In genomic region chr9:134049772-134050588, GRCh38 we compare ENCODE assay signal across 19 cellular contexts. TPM values are rescaled to one million over a fixed set of nuclear protein-coding genes. Genes with fewer than 3 reads are reported as not detected.
A peak's percentile ranks its signal among the peaks of the same experiment; 100 is the strongest.
DNase-seq lines count a peak whose midpoint lies in the region; ATAC-seq, FAIRE-seq and TF ChIP-seq lines count a peak whose summit lies in the region.
"Had no signal": no experiment of that assay in that cellular context is flagged by ENCODE, and none has a peak within 500 bp of the region (broad histone marks: within the 10 kb centered on the region; RNA-seq: fewer than 3 reads in every experiment).

No MANE protein-coding gene starts in this region.

- H3K9me3 Mint-ChIP-seq in glutamatergic neuron (ENCODE audit: unreplicated experiment), result peaks cover 6% of the 10 kb centered on the region

- H3K9ac ChIP-seq in colonic mucosa (ENCODE audit: low read depth in 2 of 2, low read length in 2 of 2), result no peak overlapping the region
- H3K9ac ChIP-seq: KMS-11 had no signal

- intact Hi-C loops in colonic mucosa (cut with DNase I), result no loop called here
- intact Hi-C loops in left colon (cut with DNase I, micrococcal nuclease), result no loop called here

- no peak overlapping the region for H3K4me3 ChIP-seq in colonic mucosa
- no peak overlapping the region for H3K4me3 ChIP-seq in small intestine (ENCODE audit: low read depth in 1 of 2, low read length in 2 of 2)
- H3K4me3 ChIP-seq: A549, GM12878, Peyer's patch had no signal

- H3K36me3 ChIP-seq in colonic mucosa (peaks cover 10% of the 10 kb centered on the region), small intestine (ENCODE audit: control insufficient read depth in 2 of 2, insufficient read depth in 2 of 2, low read length in 2 of 2) (peaks cover 1 to 17% of the 10 kb centered on the region in 2 donors)

- H3K4me1 ChIP-seq in colonic mucosa, result no peaks in the 10 kb centered on the region
- peaks cover 0 to 7% of the 10 kb centered on the region in 2 donors for H3K4me1 ChIP-seq in small intestine (ENCODE audit: control insufficient read depth in 2 of 2, insufficient read depth in 1 of 2, low read depth in 1 of 2, low read length in 1 of 2)
- H3K4me1 ChIP-seq: A549 had no signal

- H3K4me3 Mint-ChIP-seq in glutamatergic neuron (ENCODE audit: unreplicated experiment), result no peak overlapping the region

- peaks cover 4% of the 10 kb centered on the region for H3K27me3 Mint-ChIP-seq in glutamatergic neuron (ENCODE audit: unreplicated experiment)

- ATAC-seq in left colon (peak; percentile 81), GM21360 (IDR thresholded peaks at IDR 0.05; ENCODE audit: unreplicated experiment) (no peak)
- ATAC-seq: A549, GM12878 had no signal

- H3K27ac Mint-ChIP-seq in glutamatergic neuron (ENCODE audit: unreplicated experiment), result no peak overlapping the region

- H3K9me3 ChIP-seq in colonic mucosa (no peaks in the 10 kb centered on the region), small intestine (ENCODE audit: control insufficient read depth, low read depth) (no peaks in the 10 kb centered on the region)
- H3K9me3 ChIP-seq: A549, Peyer's patch had no signal

- TF ChIP-seq CTCF in colonic mucosa (IDR thresholded peaks at IDR 0.05), result no peak
- no peak for TF ChIP-seq CTCF in glutamatergic neuron (IDR thresholded peaks at IDR 0.05; ENCODE audit: partially characterized antibody, unreplicated experiment)

- 62 to 79% (median 74%) methylated on average over 27 to 28 of the region's 28 CpGs for WGBS in small intestine, 3 donors

- H3K27me3 ChIP-seq in colonic mucosa (no peaks in the 10 kb centered on the region), small intestine (ENCODE audit: control insufficient read depth in 2 of 2, insufficient read depth in 2 of 2, low read length in 2 of 2) (no peaks in the 10 kb centered on the region)
- H3K27me3 ChIP-seq: Peyer's patch had no signal

- peaks cover 4% of the 10 kb centered on the region for H3K4me1 Mint-ChIP-seq in glutamatergic neuron (ENCODE audit: low read depth, unreplicated experiment)

- H3K36me3 Mint-ChIP-seq in glutamatergic neuron (ENCODE audit: unreplicated experiment), result no peaks in the 10 kb centered on the region

- no peak for FAIRE-seq in small intestine (lab: Jason Lieb, UNC)
- FAIRE-seq: A549, GM12878, GM18507 had no signal

- DNase-seq in HT-29 (ENCODE audit: low spot score) (peak; percentile 12), colonic mucosa (peak; percentile 69), left colon (peak in 1 of 2 donors; percentile 59), small intestine (peak; percentile 69), glutamatergic neuron (no peak), NCI-H2029 treated with DMSO at 0.1 percent for 48 hours (lab: John Stamatoyannopoulos, UW) (no peak), GM19238 (ENCODE audit: insufficient read length, low spot score) (no peak)
- DNase-seq: GDM1, GOT3, NCI-H146, NCI-H2081 treated with DMSO at 0.1 percent for 48 hours, NCI-H524, SHP77 treated with DMSO at 0.1 percent for 48 hours had no signal

- H3K27ac ChIP-seq in colonic mucosa (no peak overlapping the region), small intestine (ENCODE audit: low read depth in 1 of 2, low read length in 1 of 2) (no peak overlapping the region)
- H3K27ac ChIP-seq: A549, KMS-11, Peyer's patch had no signal

RNA-seq across cellular contexts. Expression of gene BRD3, which starts 17.8 kb away (rescaled TPM):
- total RNA-seq in HT-29 (2014; rRNA removed; shearing (Covaris generic)), result 15.8 and 21.8 TPM in 2 replicates
- total RNA-seq in colonic mucosa (10 to 100 TPM; 26.8 to 50.9 TPM), left colon (10 to 100 TPM; 21.5 to 36.7 TPM), glutamatergic neuron (ENCODE audit: unreplicated experiment) (128 TPM)
- 10 to 100 TPM in 1 of 3 donors, 1 to 10 TPM in 2; 4.3 to 11.7 (median 5.4) TPM for polyA plus RNA-seq in small intestine

RNA-seq across cellular contexts. Expression of gene BRD3OS, which starts 24.7 kb away (rescaled TPM):
- total RNA-seq in HT-29 (2014; rRNA removed; shearing (Covaris generic)), result 14.2 and 21.0 TPM in 2 replicates
- total RNA-seq in colonic mucosa, result 1 to 10 TPM; 5.2 to 6.9 TPM
- 1 to 10 TPM; 2.9 to 6.4 TPM for total RNA-seq in left colon
- polyA plus RNA-seq in small intestine, result 1 to 10 TPM; 2.0 to 4.8 (median 3.5) TPM
- 31.6 TPM for total RNA-seq in glutamatergic neuron (ENCODE audit: unreplicated experiment)

RNA-seq across cellular contexts. Expression of gene VAV2, which starts 57.9 kb away (rescaled TPM):
- total RNA-seq in HT-29 (2014; rRNA removed; shearing (Covaris generic)), result 19.6 and 20.3 TPM in 2 replicates
- total RNA-seq in colonic mucosa (10 to 100 TPM; 30.7 to 45.1 TPM), left colon (10 to 100 TPM; 29.6 to 43.2 TPM), glutamatergic neuron (ENCODE audit: unreplicated experiment) (270 TPM)
- 10 to 100 TPM; 26.7 to 40.3 (median 32.2) TPM for polyA plus RNA-seq in small intestine

Comparison
In these comparisons a context has a peak if more than half of its experiments do, and no peak if none do; other contexts are left out.
1. DNase-seq: peak in HT-29 (single experiment), colonic mucosa (single experiment) and small intestine (single experiment); none in glutamatergic neuron (single experiment), NCI-H2029 treated with DMSO at 0.1 percent for 48 hours (single experiment) and GM19238 (single experiment).